41 cellular contexts compared by ENCODE assay signal in genomic region chr6:89255417-89255816, GRCh38. TPM values are rescaled to one million over a fixed set of nuclear protein-coding genes. Genes with fewer than 3 reads are reported as not detected.
"Had no signal": no experiment of that assay in that cellular context is flagged by ENCODE, and none has a peak within 500 bp of the region (broad histone marks: within the 10 kb centered on the region; RNA-seq: fewer than 3 reads in every experiment).

No MANE protein-coding gene starts in this region.

- H3K4me3 Mint-ChIP-seq: activated naive CD4-positive, alpha-beta T cell treated with anti-CD3 and anti-CD28 coated beads for 36 hours; activated naive CD4-positive, alpha-beta T cell treated with anti-CD3 and anti-CD28 coated beads, Interleukin-2, amount 10 ng/mL, durations not matched to agents 7 days and 5 days; activated naive CD4-positive, alpha-beta T cell treated with anti-CD3 and anti-CD28 coated beads, Interleukin-2, amount 50 U/mL, for 24 hours; activated naive CD8-positive, alpha-beta T cell; activated naive CD8-positive, alpha-beta T cell treated with anti-CD3 and anti-CD28 coated beads for 36 hours; activated naive CD8-positive, alpha-beta T cell treated with anti-CD3 and anti-CD28 coated beads, Interleukin-2, amount 10 ng/mL, durations not matched to agents 7 days and 5 days; activated naive CD8-positive, alpha-beta T cell treated with anti-CD3 and anti-CD28 coated beads, Interleukin-2, amount 50 U/mL, for 24 hours; activated T-cell treated with anti-CD3 and anti-CD28 coated beads, Interleukin-2, amount 50 U/mL, for 24 hours; activated T-cell treated with anti-CD3 and anti-CD28 coated beads, Interleukin-2, amount 50 U/mL, for 4 hours; activated T-cell treated with anti-CD3 and anti-CD28 coated beads, Interleukin-2, amount 50 U/mL, for 72 hours; activated T-helper 1 cell treated with anti-CD3 and anti-CD28 coated beads, Interleukin-12 subunit alpha, Interleukin-12 subunit beta, Interleukin-2, Interleukin-4 antibody, amounts not matched to agents 30 ng/mL and 10 ng/mL and 1 ng/mL, durations not matched to agents 14 hours and 24 hours and 36 hours; activated T-helper 17 cell treated with anti-CD3 and anti-CD28 coated beads, Interleukin-2, amount 50 U/mL, for 72 hours; brain; central memory CD8-positive, alpha-beta T cell had no signal

- H3K4me3 ChIP-seq: adrenal gland, ascending aorta, body of pancreas, breast epithelium, cardiac muscle cell had no signal

- ATAC-seq: activated naive CD4-positive, alpha-beta T cell treated with anti-CD3 and anti-CD28 coated beads, Interleukin-2, amount 50 U/mL, for 72 hours; activated naive CD8-positive, alpha-beta T cell treated with anti-CD3 and anti-CD28 coated beads, Interleukin-2, amount 50 U/mL, for 24 hours; activated T-cell treated with anti-CD3 and anti-CD28 coated beads, Interleukin-2, amount 50 U/mL, for 4 hours; activated T-cell treated with anti-CD3 and anti-CD28 coated beads, Interleukin-2, amount 50 U/mL, for 72 hours; activated T-helper 17 cell treated with anti-CD3 and anti-CD28 coated beads, Interleukin-2, amount 50 U/mL, for 72 hours; body of pancreas had no signal

- H3K27ac Mint-ChIP-seq: activated naive CD4-positive, alpha-beta T cell treated with anti-CD3 and anti-CD28 coated beads for 36 hours; activated naive CD4-positive, alpha-beta T cell treated with anti-CD3 and anti-CD28 coated beads, Interleukin-2, amount 10 ng/mL, durations not matched to agents 7 days and 5 days; activated naive CD4-positive, alpha-beta T cell treated with anti-CD3 and anti-CD28 coated beads, Interleukin-2, amount 50 U/mL, for 24 hours; activated naive CD4-positive, alpha-beta T cell treated with anti-CD3 and anti-CD28 coated beads, Interleukin-2, amount 50 U/mL, for 72 hours; activated naive CD8-positive, alpha-beta T cell; activated naive CD8-positive, alpha-beta T cell treated with anti-CD3 and anti-CD28 coated beads for 36 hours; activated naive CD8-positive, alpha-beta T cell treated with anti-CD3 and anti-CD28 coated beads, Interleukin-2, amount 10 ng/mL, durations not matched to agents 7 days and 5 days; activated naive CD8-positive, alpha-beta T cell treated with anti-CD3 and anti-CD28 coated beads, Interleukin-2, amount 50 U/mL, for 24 hours; activated T-cell treated with anti-CD3 and anti-CD28 coated beads, Interleukin-2, amount 50 U/mL, for 24 hours; activated T-cell treated with anti-CD3 and anti-CD28 coated beads, Interleukin-2, amount 50 U/mL, for 72 hours; activated T-helper 1 cell treated with anti-CD3 and anti-CD28 coated beads, Interleukin-12 subunit alpha, Interleukin-12 subunit beta, Interleukin-2, Interleukin-4 antibody, amounts not matched to agents 30 ng/mL and 10 ng/mL and 1 ng/mL, durations not matched to agents 14 hours and 24 hours and 36 hours; activated T-helper 17 cell treated with anti-CD3 and anti-CD28 coated beads, Interleukin-2, amount 50 U/mL, for 72 hours; activated T-helper 2 cell treated with anti-CD3 and anti-CD28 coated beads, Interferon-gamma antibody, Interleukin-2, Interleukin-4, amounts not matched to agents 10 μg/mL and 5 μg/mL and 100 μg/mL, durations not matched to agents 14 hours and 24 hours and 36 hours; brain had no signal

- H3K36me3 Mint-ChIP-seq: activated naive CD4-positive, alpha-beta T cell treated with anti-CD3 and anti-CD28 coated beads, Interleukin-2, amount 10 ng/mL, durations not matched to agents 7 days and 5 days; activated naive CD4-positive, alpha-beta T cell treated with anti-CD3 and anti-CD28 coated beads, Interleukin-2, amount 50 U/mL, for 24 hours; activated naive CD4-positive, alpha-beta T cell treated with anti-CD3 and anti-CD28 coated beads, Interleukin-2, amount 50 U/mL, for 72 hours; activated naive CD8-positive, alpha-beta T cell; activated naive CD8-positive, alpha-beta T cell treated with anti-CD3 and anti-CD28 coated beads for 36 hours; activated naive CD8-positive, alpha-beta T cell treated with anti-CD3 and anti-CD28 coated beads, Interleukin-2, amount 10 ng/mL, durations not matched to agents 7 days and 5 days; brain had no signal

- H3K36me3 ChIP-seq: adrenal gland, ascending aorta, brain microvascular endothelial cell, breast epithelium, cardiac muscle cell had no signal

- H3K27ac ChIP-seq: adrenal gland, ascending aorta, body of pancreas, brain microvascular endothelial cell, breast epithelium, cardiac muscle cell had no signal

- DNase-seq: activated effector memory CD4-positive, alpha-beta T cell treated with anti-CD3 and anti-CD28 coated beads, Interleukin-2, amount 50 U/mL, for 16 hours; activated effector memory CD4-positive, alpha-beta T cell treated with Interleukin-2 at 50 U/mL for 16 hours; activated gamma-delta T cell; activated gamma-delta T cell treated with Interleukin-2 at 50 U/mL for 16 hours; activated naive CD4-positive, alpha-beta T cell; activated naive CD4-positive, alpha-beta T cell treated with anti-CD3 and anti-CD28 coated beads for 36 hours; activated naive CD4-positive, alpha-beta T cell treated with anti-CD3 and anti-CD28 coated beads, Interleukin-2, amount 10 ng/mL, durations not matched to agents 7 days and 5 days; activated naive CD4-positive, alpha-beta T cell treated with anti-CD3 and anti-CD28 coated beads, Interleukin-2, amount 50 U/mL, for 16 hours; activated naive CD4-positive, alpha-beta T cell treated with Interleukin-2 at 50 U/mL for 16 hours; activated naive CD8-positive, alpha-beta T cell treated with anti-CD3 and anti-CD28 coated beads for 36 hours; activated naive CD8-positive, alpha-beta T cell treated with anti-CD3 and anti-CD28 coated beads, Interleukin-2, amount 10 ng/mL, durations not matched to agents 7 days and 5 days; activated naive CD8-positive, alpha-beta T cell treated with anti-CD3 and anti-CD28 coated beads, Interleukin-2, amount 50 U/mL, for 24 hours; activated T-cell treated with anti-CD3 and anti-CD28 coated beads, Interleukin-2, amount 50 U/mL, for 24 hours; activated T-cell treated with anti-CD3 and anti-CD28 coated beads, Interleukin-2, amount 50 U/mL, for 4 hours; activated T-cell treated with anti-CD3 and anti-CD28 coated beads, Interleukin-2, amount 50 U/mL, for 48 hours; activated T-cell treated with anti-CD3 and anti-CD28 coated beads, Interleukin-2, amount 50 U/mL, for 72 hours; adrenal gland; amniotic stem cell; amygdala; anterior cingulate cortex; aorta; body of pancreas; brain microvascular endothelial cell; caudate nucleus; central memory CD4-positive, alpha-beta T cell; cerebellar nuclear complex had no signal

- H3K27me3 Mint-ChIP-seq: activated naive CD4-positive, alpha-beta T cell treated with anti-CD3 and anti-CD28 coated beads, Interleukin-2, amount 50 U/mL, for 24 hours; activated naive CD8-positive, alpha-beta T cell; activated naive CD8-positive, alpha-beta T cell treated with anti-CD3 and anti-CD28 coated beads for 36 hours; activated naive CD8-positive, alpha-beta T cell treated with anti-CD3 and anti-CD28 coated beads, Interleukin-2, amount 50 U/mL, for 24 hours; activated T-cell treated with anti-CD3 and anti-CD28 coated beads, Interleukin-2, amount 50 U/mL, for 24 hours; activated T-helper 17 cell treated with anti-CD3 and anti-CD28 coated beads, Interleukin-2, amount 50 U/mL, for 72 hours; central memory CD8-positive, alpha-beta T cell had no signal

- H3K9me3 ChIP-seq: adrenal gland, ascending aorta, body of pancreas, breast epithelium had no signal

- H3K4me1 Mint-ChIP-seq: activated naive CD4-positive, alpha-beta T cell treated with anti-CD3 and anti-CD28 coated beads, Interleukin-2, amount 10 ng/mL, durations not matched to agents 7 days and 5 days; activated naive CD4-positive, alpha-beta T cell treated with anti-CD3 and anti-CD28 coated beads, Interleukin-2, amount 50 U/mL, for 24 hours; activated T-helper 17 cell treated with anti-CD3 and anti-CD28 coated beads, Interleukin-2, amount 50 U/mL, for 72 hours; brain; central memory CD8-positive, alpha-beta T cell had no signal

- H3K9me3 Mint-ChIP-seq: activated naive CD4-positive, alpha-beta T cell treated with anti-CD3 and anti-CD28 coated beads for 36 hours; activated naive CD4-positive, alpha-beta T cell treated with anti-CD3 and anti-CD28 coated beads, Interleukin-2, amount 10 ng/mL, durations not matched to agents 7 days and 5 days; activated naive CD4-positive, alpha-beta T cell treated with anti-CD3 and anti-CD28 coated beads, Interleukin-2, amount 50 U/mL, for 24 hours; activated naive CD4-positive, alpha-beta T cell treated with anti-CD3 and anti-CD28 coated beads, Interleukin-2, amount 50 U/mL, for 72 hours; activated naive CD8-positive, alpha-beta T cell treated with anti-CD3 and anti-CD28 coated beads for 36 hours; activated naive CD8-positive, alpha-beta T cell treated with anti-CD3 and anti-CD28 coated beads, Interleukin-2, amount 10 ng/mL, durations not matched to agents 7 days and 5 days; activated naive CD8-positive, alpha-beta T cell treated with anti-CD3 and anti-CD28 coated beads, Interleukin-2, amount 50 U/mL, for 24 hours; activated T-cell treated with anti-CD3 and anti-CD28 coated beads, Interleukin-2, amount 50 U/mL, for 24 hours; activated T-cell treated with anti-CD3 and anti-CD28 coated beads, Interleukin-2, amount 50 U/mL, for 4 hours; activated T-cell treated with anti-CD3 and anti-CD28 coated beads, Interleukin-2, amount 50 U/mL, for 72 hours; activated T-helper 1 cell treated with anti-CD3 and anti-CD28 coated beads, Interleukin-12 subunit alpha, Interleukin-12 subunit beta, Interleukin-2, Interleukin-4 antibody, amounts not matched to agents 30 ng/mL and 10 ng/mL and 1 ng/mL, durations not matched to agents 14 hours and 24 hours and 36 hours; activated T-helper 17 cell treated with anti-CD3 and anti-CD28 coated beads, Interleukin-2, amount 50 U/mL, for 72 hours; activated T-helper 2 cell treated with anti-CD3 and anti-CD28 coated beads, Interferon-gamma antibody, Interleukin-2, Interleukin-4, amounts not matched to agents 10 μg/mL and 5 μg/mL and 100 μg/mL, durations not matched to agents 14 hours and 24 hours and 36 hours; brain; central memory CD8-positive, alpha-beta T cell had no signal

- H3K27me3 ChIP-seq: adrenal gland, ascending aorta, body of pancreas, brain microvascular endothelial cell, breast epithelium, cardiac muscle cell had no signal

- H3K4me1 ChIP-seq: adrenal gland, ascending aorta, breast epithelium had no signal

RNA-seq across cellular contexts. Expression of gene GABRR1, which starts 38.3 kb away (rescaled TPM):
- total RNA-seq: activated naive CD4-positive, alpha-beta T cell treated with anti-CD3 and anti-CD28 coated beads for 36 hours; activated naive CD4-positive, alpha-beta T cell treated with anti-CD3 and anti-CD28 coated beads, Interleukin-2, amount 50 U/mL, for 72 hours; activated naive CD8-positive, alpha-beta T cell treated with anti-CD3 and anti-CD28 coated beads for 36 hours; activated naive CD8-positive, alpha-beta T cell treated with anti-CD3 and anti-CD28 coated beads, Interleukin-2, amount 10 ng/mL, durations not matched to agents 7 days and 5 days; activated T-cell treated with anti-CD3 and anti-CD28 coated beads, Interleukin-2, amount 50 U/mL, for 4 hours; activated T-cell treated with anti-CD3 and anti-CD28 coated beads, Interleukin-2, amount 50 U/mL, for 72 hours; activated T-helper 1 cell treated with anti-CD3 and anti-CD28 coated beads, Interleukin-12 subunit alpha, Interleukin-12 subunit beta, Interleukin-2, Interleukin-4 antibody, amounts not matched to agents 30 ng/mL and 10 ng/mL and 1 ng/mL, durations not matched to agents 14 hours and 24 hours and 36 hours; activated T-helper 17 cell treated with anti-CD3 and anti-CD28 coated beads, Interleukin-2, amount 50 U/mL, for 72 hours; activated T-helper 2 cell treated with anti-CD3 and anti-CD28 coated beads, Interferon-gamma antibody, Interleukin-2, Interleukin-4, amounts not matched to agents 10 μg/mL and 5 μg/mL and 100 μg/mL, durations not matched to agents 14 hours and 24 hours and 36 hours; adrenal gland; ascending aorta; astrocyte; body of pancreas; breast epithelium; bronchial epithelial cell; cardiac muscle cell; cardiac septum; chondrocyte had no signal

RNA-seq across cellular contexts. Expression of gene GABRR2, which starts 59.7 kb away (rescaled TPM):
- total RNA-seq: activated naive CD4-positive, alpha-beta T cell treated with anti-CD3 and anti-CD28 coated beads for 36 hours had no signal
